In the genomic region with DNA sequence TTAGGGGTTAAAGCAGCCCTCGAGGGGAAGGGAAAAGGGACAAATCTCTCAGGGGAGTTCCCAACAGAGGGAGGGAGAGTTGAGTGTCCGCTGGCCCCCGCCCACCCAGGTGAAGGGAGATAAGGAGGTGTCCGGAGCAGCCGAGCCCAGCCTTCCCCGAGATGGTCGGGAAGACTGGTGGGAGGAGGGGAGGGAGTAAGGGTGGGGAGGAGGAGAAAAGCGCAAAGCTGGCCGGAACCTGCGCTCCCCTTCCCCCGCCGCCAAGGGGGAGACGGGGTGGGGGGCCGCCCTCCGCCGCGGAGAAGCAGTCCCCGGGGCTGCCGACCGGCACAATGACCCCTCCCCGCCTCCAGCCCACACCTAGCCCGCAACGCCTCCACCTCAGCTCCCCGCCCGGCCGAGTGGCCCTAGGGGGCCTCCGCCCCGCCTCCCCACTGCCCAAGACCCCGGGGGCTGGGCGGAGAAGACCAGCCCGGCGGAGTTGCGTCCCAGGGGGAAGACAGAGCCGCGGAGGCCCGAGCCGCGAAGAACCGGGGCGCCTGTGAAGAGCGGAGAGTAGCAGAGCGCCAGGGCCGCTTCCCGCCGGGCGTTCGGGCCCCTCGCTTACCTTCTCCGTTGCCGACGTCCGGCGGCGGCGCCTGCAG, we compare ENCODE assay signal across 8 cellular contexts. TPM values are rescaled to one million over a fixed set of nuclear protein-coding genes. Genes with fewer than 3 reads are reported as not detected.
DNase-seq lines count a peak whose midpoint lies in the region; ATAC-seq and TF ChIP-seq lines count a peak whose summit lies in the region.

No MANE protein-coding gene starts in this region.

- H4K5ac ChIP-seq in IMR-90 (ENCODE audit: low read depth, low read length), result peak overlapping the region; percentile 20; the same call in 1 of the 2 replicates

- H3K18ac ChIP-seq in IMR-90 (ENCODE audit: low read depth, low read length), result no peak overlapping the region; the same call in 1 of the 2 replicates

- H3K4me3 ChIP-seq in DOHH2 (ENCODE audit: low read length) (peak overlapping the region; percentile 100), IMR-90 (ENCODE audit: insufficient read depth, low read depth, low read length) (peak overlapping the region; percentile 94)

- peak overlapping the region; percentile 46 for H3K14ac ChIP-seq in IMR-90 (replicated peaks; ENCODE audit: low read depth, low read length)

- peak overlapping the region; percentile 72 for H3K23ac ChIP-seq in IMR-90 (ENCODE audit: low read depth, low read length)

- peaks cover 7% of the 10 kb centered on the region for H3K36me3 Mint-ChIP-seq in central memory CD8-positive, alpha-beta T cell (ENCODE audit: insufficient read depth)

- H3K9me1 ChIP-seq in IMR-90 (ENCODE audit: insufficient read depth, low read length), result no peaks in the 10 kb centered on the region; the same call in 1 of the 2 replicates

- peaks cover 7% of the 10 kb centered on the region; the same call in 1 of the 2 replicates for H3F3A ChIP-seq in DOHH2 (ENCODE audit: control insufficient read depth, insufficient read depth)

- peak overlapping the region; percentile 83 for H3K4me2 ChIP-seq in DOHH2 (ENCODE audit: low read length)
- peak overlapping the region; percentile 69 for H3K4me2 ChIP-seq in IMR-90 (ENCODE audit: low read depth, low read length)

- peaks cover 52% of the 10 kb centered on the region for H3K4me1 Mint-ChIP-seq in central memory CD8-positive, alpha-beta T cell

- no peaks in the 10 kb centered on the region for H3K27me3 ChIP-seq in DOHH2 (ENCODE audit: control insufficient read depth, low read length)
- H3K27me3 ChIP-seq in IMR-90 (ENCODE audit: control insufficient read depth, insufficient read depth, low read length), result no peaks in the 10 kb centered on the region

- peak overlapping the region; percentile 98 for H2AFZ ChIP-seq in IMR-90 (replicated peaks; ENCODE audit: low read length, poor library complexity)

- peak overlapping the region; percentile 91 for H2AK5ac ChIP-seq in IMR-90 (ENCODE audit: low read depth, low read length)

- H3K9ac ChIP-seq in IMR-90 (ENCODE audit: low read depth, low read length), result peak overlapping the region; percentile 88

- no peak overlapping the region for H2BK20ac ChIP-seq in IMR-90 (ENCODE audit: low read depth, low read length)

- no peaks in the 10 kb centered on the region for H3K9me3 Mint-ChIP-seq in central memory CD8-positive, alpha-beta T cell

- ATAC-seq in GM21576 (IDR thresholded peaks at IDR 0.05; ENCODE audit: unreplicated experiment) (peak; percentile 14), IMR-90 (ENCODE audit: low read depth) (peak; percentile 4), left colon (peak; percentile 37)
- ATAC-seq in central memory CD8-positive, alpha-beta T cell (replicated peaks; ENCODE audit: extremely low read depth, poor library complexity, severe bottlenecking), result peak; percentile 2

- peak overlapping the region; percentile 56; the same call in 1 of the 2 replicates for H2BK120ac ChIP-seq in IMR-90 (ENCODE audit: low read depth, low read length)

- H3K9me3 ChIP-seq in DOHH2 (ENCODE audit: control insufficient read depth, insufficient read depth, low read length) (peaks cover under 1% of the 10 kb centered on the region; the same call in 1 of the 2 replicates), IMR-90 (ENCODE audit: control insufficient read depth, insufficient read depth, low read length) (no peaks in the 10 kb centered on the region)

- peak overlapping the region; percentile 75; the same call in 1 of the 2 replicates for H3K56ac ChIP-seq in IMR-90 (ENCODE audit: extremely low read depth, insufficient read depth, low read length)

- H3K27ac ChIP-seq in DOHH2 (ENCODE audit: low read depth, low read length) (peak overlapping the region; percentile 87), IMR-90 (ENCODE audit: insufficient read depth, low read length) (peak overlapping the region; percentile 89)

- peak; percentile 9 for TF ChIP-seq CTCF in DOHH2 (IDR thresholded peaks at IDR 0.05; ENCODE audit: low read depth, low read length, poor library complexity, severe bottlenecking)
- TF ChIP-seq CTCF in IMR-90 (conservative IDR thresholded peaks at IDR 0.05; ENCODE audit: low read depth, low read length), result no peak

- peaks cover 62% of the 10 kb centered on the region for H3K79me2 ChIP-seq in DOHH2 (ENCODE audit: control insufficient read depth, low read length)

- CTCF ChIA-PET in IMR-90 (lab: Yijun Ruan, JAX), result no interaction called here

- peaks cover under 1 to 61% of the 10 kb centered on the region in 2 experiments; a peak in 3 of 4 replicates for H3K79me1 ChIP-seq in IMR-90 (ENCODE audit: low read depth in 1 of 2, low read length in 2 of 2)

- peaks cover 23% of the 10 kb centered on the region for H3K4me1 ChIP-seq in DOHH2 (ENCODE audit: control insufficient read depth, low read length)
- H3K4me1 ChIP-seq in IMR-90 (ENCODE audit: control insufficient read depth, insufficient read depth, low read length), result peaks cover 3% of the 10 kb centered on the region

- in situ Hi-C loops in IMR-90 (cut with MboI; ENCODE audit: low sequenced_read_pairs), result no loop called here

- H4K91ac ChIP-seq in IMR-90 (ENCODE audit: insufficient read depth, low read depth, low read length), result peak overlapping the region; percentile 76

- H3K4ac ChIP-seq in IMR-90 (ENCODE audit: low read depth, low read length), result peak overlapping the region; percentile 95

- DNase-seq in IMR-90 (peak; percentile 27), UCSD-AML1 (lab: John Stamatoyannopoulos, UW; ENCODE audit: unreplicated experiment) (peak; percentile 57), left colon (peak; percentile 64), MV-4-11 (lab: John Stamatoyannopoulos, UW) (no peak)
- DNase-seq in central memory CD8-positive, alpha-beta T cell (ENCODE audit: low spot score in 2 of 2), result peak; percentile 20 to 22
- DNase-seq in stimulated activated CD4-positive, alpha-beta T cell treated with anti-CD3 and anti-CD28 coated beads, Interleukin-4, amount 100 ng/mL, for 1 hour, result peak; percentile 32

- no peak overlapping the region; the same call in 2 of the 3 replicates for H2BK15ac ChIP-seq in IMR-90 (ENCODE audit: low read depth, low read length)

- peaks cover 12% of the 10 kb centered on the region; the same call in 1 of the 2 replicates for H4K20me1 ChIP-seq in DOHH2 (ENCODE audit: control insufficient read depth, insufficient read depth, low read depth, low read length)
- H4K20me1 ChIP-seq in IMR-90 (ENCODE audit: insufficient read depth, low read length), result peaks cover 41% of the 10 kb centered on the region

- no peak for TF ChIP-seq POLR2A in IMR-90 (IDR thresholded peaks at IDR 0.05; ENCODE audit: low read depth, low read length)

- peak overlapping the region; percentile 95 for H3K4me3 Mint-ChIP-seq in central memory CD8-positive, alpha-beta T cell

- 2% methylated on average over 15 of the region's 55 CpGs; no CpG with 5 or more reads in 1 of the 2 experiments for WGBS in IMR-90 (ENCODE audit: extremely low coverage in 2 of 2, insufficient read length in 1 of 2), 2 experiments

- H2AK9ac ChIP-seq in IMR-90 (replicated peaks; ENCODE audit: low read depth, low read length, poor library complexity), result peak overlapping the region; percentile 98

- peak overlapping the region; percentile 85 for H3K27ac Mint-ChIP-seq in central memory CD8-positive, alpha-beta T cell (ENCODE audit: low read depth)

- peak overlapping the region; percentile 91 for H2BK5ac ChIP-seq in IMR-90 (ENCODE audit: low read depth, low read length, poor library complexity, severe bottlenecking)

- no peaks in the 10 kb centered on the region for H3K27me3 Mint-ChIP-seq in central memory CD8-positive, alpha-beta T cell

- peak overlapping the region; percentile 15 to 52; a peak in 3 of 4 replicates for H4K8ac ChIP-seq in IMR-90 (ENCODE audit: low read depth in 2 of 2, low read length in 2 of 2)

- POLR2A ChIA-PET in IMR-90 (lab: Charles Lee; ENCODE audit: unreplicated experiment), result no interaction called here

- H3K9me2 ChIP-seq in DOHH2 (replicated peaks; ENCODE audit: control insufficient read depth, low read length), result no peaks in the 10 kb centered on the region

- H3K36me3 ChIP-seq in DOHH2 (ENCODE audit: control insufficient read depth, low read length) (peaks cover 41% of the 10 kb centered on the region), IMR-90 (ENCODE audit: control insufficient read depth, insufficient read depth, low read length) (no peaks in the 10 kb centered on the region)

- BruUV-seq in IMR-90 (replicated peaks; lab: Mats Ljungman, UMichigan), result no TSS peak

- dilution Hi-C loops in IMR-90 (cut with HindIII; ENCODE audit: low sequenced_read_pairs, unreplicated experiment), result no loop called here

- intact Hi-C loops in IMR-90 (cut with micrococcal nuclease), result loop anchor here (2.0 to 5.0 kb wide), 2 partner anchors 38 to 227 kb away; no protein-coding TSS in a partner anchor
- intact Hi-C loops in left colon (cut with DNase I, micrococcal nuclease), result no loop called here

- no peak for TF ChIP-seq RAD21 in IMR-90 (IDR thresholded peaks at IDR 0.05; ENCODE audit: low read length)

TF ChIP-seq in IMR-90, 13 proteins besides CTCF, POLR2A, EP300 and RAD21:
- TF ChIP-seq, protein P1, sequence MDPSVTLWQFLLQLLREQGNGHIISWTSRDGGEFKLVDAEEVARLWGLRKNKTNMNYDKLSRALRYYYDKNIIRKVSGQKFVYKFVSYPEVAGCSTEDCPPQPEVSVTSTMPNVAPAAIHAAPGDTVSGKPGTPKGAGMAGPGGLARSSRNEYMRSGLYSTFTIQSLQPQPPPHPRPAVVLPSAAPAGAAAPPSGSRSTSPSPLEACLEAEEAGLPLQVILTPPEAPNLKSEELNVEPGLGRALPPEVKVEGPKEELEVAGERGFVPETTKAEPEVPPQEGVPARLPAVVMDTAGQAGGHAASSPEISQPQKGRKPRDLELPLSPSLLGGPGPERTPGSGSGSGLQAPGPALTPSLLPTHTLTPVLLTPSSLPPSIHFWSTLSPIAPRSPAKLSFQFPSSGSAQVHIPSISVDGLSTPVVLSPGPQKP (IDR thresholded peaks at IDR 0.05; ENCODE audit: borderline replicate concordance, low read depth, low read length), result no peak
- TF ChIP-seq MAZ (IDR thresholded peaks at IDR 0.05; ENCODE audit: borderline replicate concordance, low read depth, low read length), result peak; percentile 56; the same call in 1 of the 2 replicates

RNA-seq across cellular contexts. Expression of a gene that starts 0.5 kb away (rescaled TPM):
- 18.5 and 26.7 TPM in 2 replicates for total RNA-seq in IMR-90 (2012; rRNA removed)
- 13.9 and 19.1 TPM in 2 replicates for polyA plus RNA-seq in IMR-90 (2012; rRNA removed)
- 1.9 and 3.8 TPM in 2 replicates for polyA plus RNA-seq in IMR-90 (2012; cell fraction: cytosol; rRNA removed)
- 1.3 and 13.3 TPM in 2 replicates for polyA plus RNA-seq in IMR-90 (2012; cell fraction: nucleus; rRNA removed; ENCODE audit: low replicate concordance)
- 10 to 100 TPM; 47.5 to 47.7 TPM for total RNA-seq in left colon

RNA-seq across cellular contexts. Expression of a gene that starts 0.9 kb away (rescaled TPM):
- total RNA-seq in IMR-90 (2012; rRNA removed), result 15.8 and 49.7 TPM in 2 replicates
- polyA plus RNA-seq in IMR-90 (2012; rRNA removed), result 47.6 and 51.2 TPM in 2 replicates
- polyA plus RNA-seq in IMR-90 (2012; cell fraction: cytosol; rRNA removed), result 20.9 and 28.0 TPM in 2 replicates
- 3.7 and 17.0 TPM in 2 replicates for polyA plus RNA-seq in IMR-90 (2012; cell fraction: nucleus; rRNA removed; ENCODE audit: low replicate concordance)
- total RNA-seq in left colon, result 10 to 100 TPM; 20.6 to 36.1 TPM
